22 cellular contexts compared by ENCODE assay signal in the genomic region with DNA sequence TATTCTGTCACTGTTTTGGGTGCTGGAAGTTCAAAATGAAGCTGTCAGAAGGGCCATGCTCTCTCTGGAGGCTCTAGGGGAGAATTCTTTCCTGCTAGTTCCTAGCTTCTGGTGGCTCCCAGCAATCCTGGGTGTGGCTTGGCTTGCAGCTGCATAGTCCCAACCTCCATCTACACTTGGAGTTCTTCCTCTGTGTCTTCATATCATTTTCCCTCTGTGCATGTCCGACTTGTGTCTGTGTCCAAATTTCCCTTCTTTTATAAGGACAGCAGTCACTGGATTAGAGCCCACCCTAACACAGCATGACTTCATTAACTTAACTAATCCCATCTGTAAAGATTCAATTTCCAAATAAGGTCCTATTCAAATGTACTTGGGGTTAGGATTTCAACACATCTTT.
"Had no signal": no experiment of that assay in that cellular context is flagged by ENCODE, and none has a peak within 500 bp of the region (broad histone marks: within the 10 kb centered on the region; RNA-seq: fewer than 3 reads in every experiment).

No MANE protein-coding gene starts in this region.

- DNase-seq: activated CD4-positive, alpha-beta memory T cell treated with anti-CD3 and anti-CD28 coated beads for 36 hours; activated CD4-positive, alpha-beta T cell treated with anti-CD3 and anti-CD28 coated beads, Interleukin-2, amount 10 ng/mL, durations not matched to agents 24 days and 14 days; activated CD4-positive, CD25-positive, alpha-beta regulatory T cell treated with anti-CD3 and anti-CD28 coated beads, Interleukin-2, amount 50 U/mL, for 72 hours; activated CD8-positive, alpha-beta memory T cell treated with anti-CD3 and anti-CD28 coated beads, Interleukin-2, amount 50 U/mL, for 48 hours; activated gamma-delta T cell; activated naive CD4-positive, alpha-beta T cell treated with anti-CD3 and anti-CD28 coated beads, Interleukin-2, amount 10 ng/mL, durations not matched to agents 7 days and 5 days; activated naive CD8-positive, alpha-beta T cell treated with anti-CD3 and anti-CD28 coated beads, Interleukin-2, amount 10 ng/mL, durations not matched to agents 7 days and 5 days; activated T-cell treated with anti-CD3 and anti-CD28 coated beads, Interleukin-2, amount 50 U/mL, for 24 hours; central memory CD4-positive, alpha-beta T cell; head of caudate nucleus; hippocampal formation; lower lobe of right lung; mesenchymal stem cell; natural killer cell; occipital lobe; spleen; stimulated activated naive CD4-positive, alpha-beta T cell treated with Interleukin-2 at 50 U/mL for 16 hours; T-helper 17 cell; T1000; testis; transverse colon; WERI-Rb-1 had no signal

- ATAC-seq: lower lobe of right lung, natural killer cell, T-helper 17 cell had no signal
